ENCODE assay signal across 14 cellular contexts in the genomic region with DNA sequence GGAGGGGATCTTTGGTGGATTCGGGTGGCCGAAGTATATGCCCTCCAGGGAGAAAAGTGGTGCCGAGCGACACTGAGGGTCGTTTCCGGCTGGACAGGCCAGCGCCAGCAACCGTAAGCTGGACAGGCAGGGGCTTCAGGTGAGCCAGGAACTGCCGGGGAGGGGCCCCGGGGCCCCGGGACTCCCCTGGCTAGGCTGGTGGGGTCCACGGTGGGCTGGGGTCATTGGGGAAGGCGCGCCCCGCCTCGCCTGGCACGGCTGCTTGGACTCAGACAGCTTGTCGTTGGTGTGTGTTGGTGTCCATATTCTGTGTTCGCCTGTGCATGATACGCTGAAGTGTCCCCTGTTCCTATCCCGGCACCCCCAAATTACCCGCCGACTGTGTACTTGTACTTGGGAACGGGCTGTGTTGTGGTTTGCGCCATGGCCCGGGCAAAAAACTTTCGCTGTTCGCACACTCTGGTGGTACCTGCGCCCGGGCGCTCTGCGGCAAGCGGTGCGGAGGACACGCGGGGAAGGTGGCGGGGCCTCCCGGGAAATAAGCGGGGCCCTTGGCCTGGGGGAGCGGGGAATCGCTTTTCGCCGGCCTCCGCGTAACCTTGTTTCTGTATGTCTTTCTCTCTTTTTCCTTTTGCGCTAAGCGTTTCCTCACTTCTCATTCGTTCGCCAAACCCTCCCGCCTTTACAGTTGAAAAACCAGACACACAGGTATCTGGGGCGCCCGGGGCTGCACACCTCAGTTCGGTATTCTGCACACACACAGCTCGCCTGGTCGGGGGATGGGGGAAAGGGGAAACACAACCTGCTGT. TPM values are rescaled to one million over a fixed set of nuclear protein-coding genes. Genes with fewer than 3 reads are reported as not detected.
DNase-seq lines count a peak whose midpoint lies in the region; TF ChIP-seq lines count a peak whose summit lies in the region.
"Had no signal": no experiment of that assay in that cellular context is flagged by ENCODE, and none has a peak within 500 bp of the region (broad histone marks: within the 10 kb centered on the region; RNA-seq: fewer than 3 reads in every experiment).

No MANE protein-coding gene starts in this region.

- no peaks in the 10 kb centered on the region for H3K9me2 ChIP-seq in GM23248 (ENCODE audit: insufficient read depth)

- H3K4me2 ChIP-seq in neural progenitor cell (peak overlapping the region; percentile 73), GM23248 (ENCODE audit: unreplicated experiment) (no peak overlapping the region)

- H3K27me3 Mint-ChIP-seq in endothelial cell (ENCODE audit: unreplicated experiment), result peaks cover 6% of the 10 kb centered on the region
- peaks cover 47% of the 10 kb centered on the region for H3K27me3 Mint-ChIP-seq in neural progenitor cell (ENCODE audit: insufficient read depth, low read depth)

- 41 to 50% methylated on average over 36 to 55 of the region's 55 CpGs for WGBS in GM23248 (ENCODE audit: low coverage in 1 of 2, low lambda C conversion rate in 2 of 2, missing lambda C conversion rate in 2 of 2), 2 experiments

- H3K36me3 ChIP-seq in ES-I3 (ENCODE audit: insufficient read depth, low read length) (no peaks in the 10 kb centered on the region), neural progenitor cell (no peaks in the 10 kb centered on the region), GM23248 (ENCODE audit: low read depth) (no peaks in the 10 kb centered on the region)
- H3K36me3 ChIP-seq: tibial nerve had no signal

- peak overlapping the region; percentile 62 for H3K4me3 Mint-ChIP-seq in endothelial cell (ENCODE audit: unreplicated experiment)
- H3K4me3 Mint-ChIP-seq in neural progenitor cell, result peak overlapping the region; percentile 69

- H3K79me2 ChIP-seq in neural progenitor cell (ENCODE audit: low read depth), result no peaks in the 10 kb centered on the region
- no peaks in the 10 kb centered on the region for H3K79me2 ChIP-seq in GM23248 (ENCODE audit: insufficient read depth)

- peaks cover 6% of the 10 kb centered on the region for H4K20me1 ChIP-seq in neural progenitor cell (ENCODE audit: low read depth)
- no peaks in the 10 kb centered on the region for H4K20me1 ChIP-seq in GM23248 (ENCODE audit: insufficient read depth)

- H3K36me3 Mint-ChIP-seq in endothelial cell (ENCODE audit: low read depth, unreplicated experiment), result no peaks in the 10 kb centered on the region
- H3K36me3 Mint-ChIP-seq in neural progenitor cell, result no peaks in the 10 kb centered on the region

- TF ChIP-seq CTCF in LNCaP clone FGC (IDR thresholded peaks at IDR 0.05; ENCODE audit: control insufficient read depth, extremely low read depth, insufficient read depth), result no peak
- TF ChIP-seq CTCF in endothelial cell (IDR thresholded peaks at IDR 0.05; ENCODE audit: unreplicated experiment), result no peak
- TF ChIP-seq CTCF in neural progenitor cell (IDR thresholded peaks at IDR 0.05), result no peak
- TF ChIP-seq CTCF in GM10248 (IDR thresholded peaks at IDR 0.05; ENCODE audit: control extremely low read depth, extremely low read depth, low read depth, missing control alignments), result no peak

- CTCF ChIA-PET in GM10248 (lab: Yijun Ruan, JAX), result interaction anchor here (1.7 kb wide), 1 partner anchor 12 kb away, joined by 6 read pairs; no protein-coding TSS in a partner anchor

- H3K27ac ChIP-seq in neural progenitor cell, result no peak overlapping the region
- no peak overlapping the region for H3K27ac ChIP-seq in GM23248
- H3K27ac ChIP-seq: tibial nerve had no signal

- H3K4me1 Mint-ChIP-seq in endothelial cell (ENCODE audit: unreplicated experiment) (peaks cover 7% of the 10 kb centered on the region), neural progenitor cell (peaks cover 3% of the 10 kb centered on the region)

- no peak for DNase-seq in LNCaP clone FGC (ENCODE audit: low read depth)
- DNase-seq in endothelial cell (ENCODE audit: low spot score), result no peak
- DNase-seq in neural progenitor cell (ENCODE audit: low spot score), result no peak
- no peak for DNase-seq in GM23248
- no peak for DNase-seq in SHP77 treated with DMSO at 0.1 percent for 48 hours (lab: John Stamatoyannopoulos, UW)
- no peak for DNase-seq in GM10248 (ENCODE audit: extremely low spot score)
- no peak for DNase-seq in putamen (ENCODE audit: low spot score)
- DNase-seq: activated CD4-positive, alpha-beta T cell treated with anti-CD3 and anti-CD28 coated beads for 4 hours; amniotic stem cell; effector memory CD4-positive, alpha-beta T cell; NCI-H2081 treated with DMSO at 0.1 percent for 48 hours; RPMI8226 had no signal

- H3K9ac ChIP-seq in ES-I3 (ENCODE audit: low read depth, low read length), result peak overlapping the region; percentile 41
- H3K9ac ChIP-seq in neural progenitor cell, result no peak overlapping the region
- no peak overlapping the region for H3K9ac ChIP-seq in GM23248

- H2AFZ ChIP-seq in neural progenitor cell (replicated peaks), result no peak overlapping the region
- no peak overlapping the region for H2AFZ ChIP-seq in GM23248

- H3K9me3 ChIP-seq in ES-I3 (ENCODE audit: control insufficient read depth, insufficient read depth, low read length), result no peaks in the 10 kb centered on the region
- H3K9me3 ChIP-seq in neural progenitor cell (ENCODE audit: low read depth), result no peaks in the 10 kb centered on the region
- no peaks in the 10 kb centered on the region for H3K9me3 ChIP-seq in GM23248 (ENCODE audit: low read depth)
- H3K9me3 ChIP-seq: tibial nerve had no signal

- H3K4me3 ChIP-seq in LNCaP clone FGC (ENCODE audit: low read depth, low read length), result peak overlapping the region; percentile 46
- peak overlapping the region; percentile 41 for H3K4me3 ChIP-seq in neural progenitor cell
- H3K4me3 ChIP-seq in GM23248, result no peak overlapping the region

- H3K27ac Mint-ChIP-seq in endothelial cell (ENCODE audit: unreplicated experiment) (no peak overlapping the region), neural progenitor cell (no peak overlapping the region)

- H3F3A ChIP-seq in neural progenitor cell (ENCODE audit: low read depth), result peaks cover 5% of the 10 kb centered on the region
- no peaks in the 10 kb centered on the region for H3F3A ChIP-seq in GM23248 (ENCODE audit: insufficient read depth)

- in situ Hi-C loops in GM23248 (cut with MboI), result loop anchor here (25.0 kb wide), 1 partner anchor 607 kb away; no protein-coding TSS in a partner anchor

- H3K4me1 ChIP-seq in ES-I3 (ENCODE audit: insufficient read depth, low read length), result no peaks in the 10 kb centered on the region
- H3K4me1 ChIP-seq in neural progenitor cell, result no peaks in the 10 kb centered on the region
- H3K4me1 ChIP-seq in GM23248 (ENCODE audit: insufficient read depth), result peaks cover 3% of the 10 kb centered on the region; the same call in 1 of the 2 replicates

- no peaks in the 10 kb centered on the region for H3K9me3 Mint-ChIP-seq in endothelial cell (ENCODE audit: unreplicated experiment)
- H3K9me3 Mint-ChIP-seq in neural progenitor cell, result peaks cover 12% of the 10 kb centered on the region

- POLR2A ChIA-PET in GM10248 (lab: Yijun Ruan, JAX), result no interaction called here

- H3K27me3 ChIP-seq in neural progenitor cell (peaks cover 85% of the 10 kb centered on the region), GM23248 (replicated peaks; ENCODE audit: insufficient read depth) (peaks cover 46% of the 10 kb centered on the region)

RNA-seq across cellular contexts. Expression of gene GNAS, which starts 3.2 kb away (rescaled TPM):
- total RNA-seq in endothelial cell (ENCODE audit: unreplicated experiment) (1,989 TPM), neural progenitor cell (ENCODE audit: low replicate concordance) (794 and 973 TPM in 2 replicates)
- 804 and 904 TPM in 2 replicates for total RNA-seq in GM23248 (2014; rRNA removed; shearing (Covaris generic))
- 421 and 424 TPM in 2 replicates for polyA plus RNA-seq in GM23248 (2016; fragmentation: Nextera tagmentation; extraction: Ambion mirVana)

RNA-seq across cellular contexts. Expression of gene GNAS-AS1, which starts 5.0 kb away (rescaled TPM):
- total RNA-seq in endothelial cell (ENCODE audit: unreplicated experiment) (4.9 TPM), neural progenitor cell (ENCODE audit: low replicate concordance) (5.8 and 6.4 TPM in 2 replicates)
- total RNA-seq in GM23248 (2014; rRNA removed; shearing (Covaris generic)), result 0.25 and 0.97 TPM in 2 replicates
- polyA plus RNA-seq in GM23248 (2016; fragmentation: Nextera tagmentation; extraction: Ambion mirVana), result 0.77 and 1.0 TPM in 2 replicates
